Comparison of ENCODE assay signal across 3 cellular contexts in the genomic region with DNA sequence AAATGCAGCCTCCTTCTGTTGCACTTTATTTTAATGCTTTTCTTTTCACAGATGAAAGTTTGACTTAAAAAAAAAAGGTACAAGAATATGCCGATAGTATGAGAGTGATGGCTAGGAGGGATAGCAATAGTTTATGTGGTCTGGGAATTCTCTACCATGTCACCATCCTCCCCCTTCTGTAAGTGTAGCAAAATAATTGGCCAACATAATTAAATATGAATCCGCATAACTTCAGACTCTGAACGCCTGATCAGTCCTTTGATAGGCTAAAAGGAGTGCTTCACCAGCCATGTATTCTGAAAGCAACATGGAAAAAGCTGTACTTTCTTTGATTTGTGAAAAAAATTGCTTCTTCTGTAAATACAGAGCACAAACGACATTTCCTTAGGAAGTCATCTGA.
"Had no signal": no experiment of that assay in that cellular context is flagged by ENCODE, and none has a peak within 500 bp of the region (broad histone marks: within the 10 kb centered on the region; RNA-seq: fewer than 3 reads in every experiment).

No MANE protein-coding gene starts in this region.

- ATAC-seq: GM12878 had no signal

- H3K4me3 ChIP-seq: GM12878 had no signal

- DNase-seq: GDM1, GF-D8 had no signal
